ENCODE assay signal across 9 cellular contexts in genomic region chrX:54808109-54808604, GRCh38. TPM values are rescaled to one million over a fixed set of nuclear protein-coding genes. Genes with fewer than 3 reads are reported as not detected.
DNase-seq lines count a peak whose midpoint lies in the region; ATAC-seq and TF ChIP-seq lines count a peak whose summit lies in the region.
"Had no signal": no experiment of that assay in that cellular context is flagged by ENCODE, and none has a peak within 500 bp of the region (broad histone marks: within the 10 kb centered on the region; RNA-seq: fewer than 3 reads in every experiment).

No MANE protein-coding gene starts in this region.

- no peak overlapping the region for H3K27ac ChIP-seq in PC-9
- H3K27ac ChIP-seq in left ventricle myocardium inferior (replicated peaks), result peak overlapping the region; percentile 89

- peak overlapping the region; percentile 86 for H3K4me3 ChIP-seq in PC-9
- peak overlapping the region; percentile 81 for H3K4me3 ChIP-seq in adipocyte (ENCODE audit: low read length)
- H3K4me3 ChIP-seq in left ventricle myocardium inferior, result peak overlapping the region; percentile 81

- H3K36me3 ChIP-seq in PC-9 (ENCODE audit: low read depth) (no peaks in the 10 kb centered on the region), adipocyte (ENCODE audit: control insufficient read depth, insufficient read depth, low read length, severe bottlenecking) (peaks cover 8% of the 10 kb centered on the region), left ventricle myocardium inferior (peaks cover 32% of the 10 kb centered on the region)

- TF ChIP-seq CTCF in PC-9 (conservative IDR thresholded peaks at IDR 0.05) (no peak), left ventricle myocardium inferior (IDR thresholded peaks at IDR 0.05; ENCODE audit: borderline replicate concordance) (no peak)

- POLR2A ChIA-PET in PC-9 (lab: Charles Lee; ENCODE audit: unreplicated experiment), result interaction anchor here (0.7 to 1.0 kb wide), 3 partner anchors 9 to 1125 kb away, joined by 3 to 15 read pairs (median 4); no protein-coding TSS in a partner anchor

- H3K9me2 ChIP-seq in PC-9 (ENCODE audit: insufficient read depth), result no peaks in the 10 kb centered on the region

- intact Hi-C loops in PC-9 (cut with micrococcal nuclease; ENCODE audit: unreplicated experiment), result loop anchor here (1.0 to 5.0 kb wide), 2 partner anchors 169 to 194 kb away; partner anchors contain the start of gene APEX2
- intact Hi-C loops in left ventricle myocardium inferior (cut with micrococcal nuclease), result no loop called here

- H3K4me1 ChIP-seq in PC-9 (replicated peaks; ENCODE audit: insufficient read depth), result peaks cover 8% of the 10 kb centered on the region; the same call in 1 of the 2 replicates
- peaks cover 13% of the 10 kb centered on the region for H3K4me1 ChIP-seq in adipocyte (ENCODE audit: control insufficient read depth, insufficient read depth, low read length)
- H3K4me1 ChIP-seq in left ventricle myocardium inferior, result peaks cover 12% of the 10 kb centered on the region

- H2AFZ ChIP-seq in PC-9, result peak overlapping the region; percentile 90

- CTCF ChIA-PET in PC-9 (lab: Charles Lee), result interaction anchor here (0.6 to 1.5 kb wide), 3 partner anchors 11 to 280 kb away, joined by 3 to 4 read pairs (median 3); no protein-coding TSS in a partner anchor

- H3K27me3 ChIP-seq in PC-9 (ENCODE audit: insufficient read depth, low read depth), result peaks cover 9% of the 10 kb centered on the region; the same call in 1 of the 2 replicates
- H3K27me3 ChIP-seq in adipocyte (replicated peaks; ENCODE audit: control insufficient read depth, insufficient read depth, low read length), result peaks cover 9% of the 10 kb centered on the region
- H3K27me3 ChIP-seq in left ventricle myocardium inferior (ENCODE audit: low read depth), result no peaks in the 10 kb centered on the region

- H3K9me3 ChIP-seq in PC-9 (ENCODE audit: insufficient read depth, low read depth) (no peaks in the 10 kb centered on the region), adipocyte (ENCODE audit: control insufficient read depth, low read length) (peaks cover 3% of the 10 kb centered on the region), left ventricle myocardium inferior (replicated peaks) (no peaks in the 10 kb centered on the region)

- peaks cover 17% of the 10 kb centered on the region for H3K79me2 ChIP-seq in PC-9 (ENCODE audit: low read depth)

- H4K20me1 ChIP-seq in PC-9 (ENCODE audit: insufficient read depth), result no peaks in the 10 kb centered on the region

- H3K9ac ChIP-seq in adipocyte (ENCODE audit: low read length), result peak overlapping the region; percentile 82

- H3K4me2 ChIP-seq in PC-9, result peak overlapping the region; percentile 78

- DNase-seq in AG20443 (ENCODE audit: low spot score), result peak; percentile 59
- no peak for DNase-seq in PC-9
- DNase-seq in adipocyte (ENCODE audit: low read depth), result peak; percentile 73
- peak; percentile 76 for DNase-seq in left ventricle myocardium inferior
- peak; percentile 57 for DNase-seq in pons (ENCODE audit: low spot score)
- DNase-seq in NAMALWA (ENCODE audit: low spot score), result no peak

- ATAC-seq in GM18907 (IDR thresholded peaks at IDR 0.05; ENCODE audit: unreplicated experiment) (peak; percentile 21), HG03354 (IDR thresholded peaks at IDR 0.05; ENCODE audit: poor library complexity, severe bottlenecking, unreplicated experiment) (peak; percentile 26)

- no peaks in the 10 kb centered on the region for H3F3A ChIP-seq in PC-9 (ENCODE audit: insufficient read depth, low read depth)

- BruUV-seq in PC-9 (replicated peaks; lab: Mats Ljungman, UMichigan), result no TSS peak

RNA-seq across cellular contexts. Expression of gene MAGED2, which starts 0.6 kb away (rescaled TPM):
- total RNA-seq in PC-9 (2021) (108 and 137 TPM in 2 replicates), left ventricle myocardium inferior (81.3 TPM)

RNA-seq across cellular contexts. Expression of gene ITIH6, which starts 10.1 kb away (rescaled TPM):
- total RNA-seq in PC-9 (2021) (not detected in 2 replicates), left ventricle myocardium inferior (not detected)
- total RNA-seq: LHCN-M2 had no signal

Comparison
In these comparisons a context has a peak if more than half of its experiments do, and no peak if none do; other contexts are left out.
1. DNase-seq: peak in AG20443 (single experiment), adipocyte (single experiment), left ventricle myocardium inferior (single experiment) and pons (single experiment); none in PC-9 (0 of 2) and NAMALWA (single experiment).
2. Peak in every context shown above with its lines, with median percentiles within 50 percentile points of each other: H3K4me3 ChIP-seq.